15 cellular contexts compared by ENCODE assay signal in genomic region chr10:102668312-102669110, GRCh38. TPM values are rescaled to one million over a fixed set of nuclear protein-coding genes. Genes with fewer than 3 reads are reported as not detected.
DNase-seq lines count a peak whose midpoint lies in the region; ATAC-seq and TF ChIP-seq lines count a peak whose summit lies in the region.
"Had no signal": no experiment of that assay in that cellular context is flagged by ENCODE, and none has a peak within 500 bp of the region (broad histone marks: within the 10 kb centered on the region; RNA-seq: fewer than 3 reads in every experiment).

No MANE protein-coding gene starts in this region.

- H3K27me3 ChIP-seq in ascending aorta (no peaks in the 10 kb centered on the region), suprapubic skin (no peaks in the 10 kb centered on the region), H9 (ENCODE audit: insufficient read depth, low read length) (no peaks in the 10 kb centered on the region)
- H3K27me3 ChIP-seq: colonic mucosa had no signal

- H3K36me3 ChIP-seq in ascending aorta: no peaks in the 10 kb centered on the region
- no peaks in the 10 kb centered on the region for H3K36me3 ChIP-seq in mucosa of descending colon (ENCODE audit: low read depth)
- H3K36me3 ChIP-seq in suprapubic skin: no peaks in the 10 kb centered on the region
- H3K36me3 ChIP-seq: colonic mucosa had no signal

- H2BK20ac ChIP-seq in H9 (ENCODE audit: low read depth, low read length, poor library complexity, severe bottlenecking): no peak overlapping the region

- H3K27me3 Mint-ChIP-seq in activated naive CD4-positive, alpha-beta T cell treated with anti-CD3 and anti-CD28 coated beads, Interleukin-2, amount 50 U/mL, for 24 hours: no peaks in the 10 kb centered on the region
- H3K27me3 Mint-ChIP-seq in H9 (ENCODE audit: low read depth): no peaks in the 10 kb centered on the region; the same call in 1 of the 2 replicates

- ATAC-seq in mucosa of descending colon: peak; percentile 13

- H2BK120ac ChIP-seq in H9 (ENCODE audit: low read depth, low read length, poor library complexity, severe bottlenecking): no peak overlapping the region

- peaks cover 2 to 12% of the 10 kb centered on the region in 2 donors for H3K4me1 ChIP-seq in ascending aorta
- H3K4me1 ChIP-seq in mucosa of descending colon (ENCODE audit: low read depth): peaks cover 6% of the 10 kb centered on the region
- peaks cover 21% of the 10 kb centered on the region for H3K4me1 ChIP-seq in suprapubic skin
- H3K4me1 ChIP-seq in H9 (ENCODE audit: insufficient read depth, low read length): peaks cover 4% of the 10 kb centered on the region

- H2BK15ac ChIP-seq in H9 (ENCODE audit: low read depth, low read length): no peak overlapping the region

- intact Hi-C loops in ascending aorta (cut with DNase I): loop anchor here (2.0 kb wide), 1 partner anchor 22 kb away; no protein-coding TSS in a partner anchor
- intact Hi-C loops in mucosa of descending colon (cut with DNase I, micrococcal nuclease): no loop called here

- H3K4ac ChIP-seq in H9 (ENCODE audit: low read depth, low read length): no peak overlapping the region

- H3K4me3 ChIP-seq in ascending aorta (no peak overlapping the region), mucosa of descending colon (no peak overlapping the region), suprapubic skin (no peak overlapping the region)
- H3K4me3 ChIP-seq: colonic mucosa, GM12878, GM23338 had no signal

- H3K4me2 ChIP-seq in H9 (ENCODE audit: insufficient read depth, insufficient read length, low read length): no peak overlapping the region
- H3K4me2 ChIP-seq: GM23338, SK-N-SH had no signal

- H3K27ac ChIP-seq in ascending aorta (peak overlapping the region; percentile 69 to 73), suprapubic skin (peak overlapping the region; percentile 11), H9 (ENCODE audit: insufficient read length, low read depth, low read length) (no peak overlapping the region)
- H3K27ac ChIP-seq: colonic mucosa had no signal

- no peak overlapping the region for H3K56ac ChIP-seq in H9 (ENCODE audit: insufficient read length, low read depth, low read length)

- no peak overlapping the region for H3K18ac ChIP-seq in H9 (ENCODE audit: insufficient read length, low read depth, low read length)

- H3K9me3 ChIP-seq in ascending aorta: no peaks in the 10 kb centered on the region
- H3K9me3 ChIP-seq in mucosa of descending colon: no peaks in the 10 kb centered on the region
- H3K9me3 ChIP-seq in suprapubic skin: no peaks in the 10 kb centered on the region
- no peaks in the 10 kb centered on the region for H3K9me3 ChIP-seq in H9 (ENCODE audit: control insufficient read depth, low read depth, low read length)
- H3K9me3 ChIP-seq: colonic mucosa, SK-N-SH had no signal

- no peaks in the 10 kb centered on the region for H3K79me2 ChIP-seq in H9 (ENCODE audit: insufficient read depth, low read length)

- no peak overlapping the region for H3K23ac ChIP-seq in H9 (ENCODE audit: insufficient read length, low read depth, low read length)

- no peak overlapping the region for H3K9ac ChIP-seq in H9 (ENCODE audit: extremely low read depth, insufficient read length, low read length)
- H3K9ac ChIP-seq: SK-N-SH had no signal

- no peak overlapping the region for H2BK12ac ChIP-seq in H9 (ENCODE audit: insufficient read length, low read depth, low read length)

- no peak for TF ChIP-seq CTCF in ascending aorta (IDR thresholded peaks at IDR 0.05)
- TF ChIP-seq CTCF in mucosa of descending colon (IDR thresholded peaks at IDR 0.05): no peak
- TF ChIP-seq CTCF in suprapubic skin (IDR thresholded peaks at IDR 0.05): no peak
- TF ChIP-seq CTCF in H9 (conservative IDR thresholded peaks at IDR 0.05): no peak

- H3K36me3 Mint-ChIP-seq in activated naive CD4-positive, alpha-beta T cell treated with anti-CD3 and anti-CD28 coated beads, Interleukin-2, amount 50 U/mL, for 24 hours: no peaks in the 10 kb centered on the region
- no peaks in the 10 kb centered on the region; a peak in 1 of 7 replicates for H3K36me3 Mint-ChIP-seq in H9 (ENCODE audit: insufficient read depth in 1 of 3, low read depth in 3 of 3)

- no peaks in the 10 kb centered on the region for H3K79me1 ChIP-seq in H9 (ENCODE audit: insufficient read depth, low read depth, low read length, poor library complexity, severe bottlenecking)

- no peak overlapping the region; the same call in 1 of the 2 replicates for H3K14ac ChIP-seq in H9 (ENCODE audit: insufficient read depth, low read length)

- H3T11ph ChIP-seq in H9 (ENCODE audit: low read length): no peak overlapping the region

- H2BK5ac ChIP-seq in H9 (ENCODE audit: insufficient read length, low read length): no peak overlapping the region

- no peaks in the 10 kb centered on the region for H3K23me2 ChIP-seq in H9 (ENCODE audit: insufficient read length, low read depth, low read length, poor library complexity, severe bottlenecking)

- H2AK5ac ChIP-seq in H9 (ENCODE audit: insufficient read length, low read length): no peak overlapping the region

- H4K8ac ChIP-seq in H9 (replicated peaks; ENCODE audit: insufficient read length, low read depth, low read length): no peak overlapping the region

- 71% methylated on average over 8 of the region's 10 CpGs for WGBS in suprapubic skin
- WGBS in H9 (ENCODE audit: extremely low coverage, insufficient read length, low lambda C conversion rate): no CpG with 5 or more reads among the region's 10 CpGs

- H3K27ac Mint-ChIP-seq in activated naive CD4-positive, alpha-beta T cell treated with anti-CD3 and anti-CD28 coated beads, Interleukin-2, amount 50 U/mL, for 24 hours: peak overlapping the region; percentile 30
- H3K27ac Mint-ChIP-seq in H9: no peak overlapping the region; a peak in 1 of 7 replicates
- H3K27ac Mint-ChIP-seq: activated T-helper 2 cell treated with anti-CD3 and anti-CD28 coated beads, Interferon-gamma antibody, Interleukin-2, Interleukin-4, amounts not matched to agents 10 μg/mL and 5 μg/mL and 100 μg/mL, durations not matched to agents 14 hours and 24 hours and 36 hours; GM23338 had no signal

- no peak overlapping the region for H4K91ac ChIP-seq in H9 (ENCODE audit: insufficient read length, low read depth, low read length)

- DNase-seq in activated naive CD4-positive, alpha-beta T cell (lab: John Stamatoyannopoulos, UW): no peak
- DNase-seq in ascending aorta (ENCODE audit: low spot score in 2 of 2): no peak
- DNase-seq in mucosa of descending colon: no peak
- no peak for DNase-seq in suprapubic skin (ENCODE audit: low spot score in 2 of 2)
- no peak for DNase-seq in H9
- DNase-seq in DMS153 (lab: John Stamatoyannopoulos, UW): no peak
- DNase-seq in NCI-H345 (lab: John Stamatoyannopoulos, UW): no peak
- DNase-seq: activated CD4-positive, CD25-positive, alpha-beta regulatory T cell; colonic mucosa; NCI-H1436 treated with DMSO at 0.1 percent for 48 hours; SK-N-SH had no signal

- peaks cover 24% of the 10 kb centered on the region for H3K4me1 Mint-ChIP-seq in activated naive CD4-positive, alpha-beta T cell treated with anti-CD3 and anti-CD28 coated beads, Interleukin-2, amount 50 U/mL, for 24 hours
- peaks cover 33 to 41% of the 10 kb centered on the region in 2 experiments for H3K4me1 Mint-ChIP-seq in H9

- no peaks in the 10 kb centered on the region for H3K9me3 Mint-ChIP-seq in activated naive CD4-positive, alpha-beta T cell treated with anti-CD3 and anti-CD28 coated beads, Interleukin-2, amount 50 U/mL, for 24 hours
- H3K9me3 Mint-ChIP-seq in H9: no peaks in the 10 kb centered on the region; a peak in 1 of 5 replicates
- H3K9me3 Mint-ChIP-seq: activated T-helper 2 cell treated with anti-CD3 and anti-CD28 coated beads, Interferon-gamma antibody, Interleukin-2, Interleukin-4, amounts not matched to agents 10 μg/mL and 5 μg/mL and 100 μg/mL, durations not matched to agents 14 hours and 24 hours and 36 hours; GM23338 had no signal

- TF ChIP-seq POLR2A in suprapubic skin (IDR thresholded peaks at IDR 0.05): no peak

- no peak for TF ChIP-seq EP300 in suprapubic skin (IDR thresholded peaks at IDR 0.05)

- H2AFZ ChIP-seq in H9 (ENCODE audit: low read length): no peak overlapping the region
- H2AFZ ChIP-seq: GM23338 had no signal

- no peak overlapping the region for H3K4me3 Mint-ChIP-seq in activated naive CD4-positive, alpha-beta T cell treated with anti-CD3 and anti-CD28 coated beads, Interleukin-2, amount 50 U/mL, for 24 hours
- no peak overlapping the region; a peak in 1 of 5 replicates for H3K4me3 Mint-ChIP-seq in H9
- H3K4me3 Mint-ChIP-seq: GM23338 had no signal

- H4K20me1 ChIP-seq in H9 (ENCODE audit: control insufficient read depth, insufficient read depth, insufficient read length): no peaks in the 10 kb centered on the region

- no peak overlapping the region for H4K5ac ChIP-seq in H9 (ENCODE audit: insufficient read length, low read depth, low read length)

RNA-seq across cellular contexts. Expression of gene TRIM8, which starts 24.2 kb away (rescaled TPM):
- 216 TPM for total RNA-seq in ascending aorta
- total RNA-seq in mucosa of descending colon: 10 to 100 TPM; 65.5 to 89.9 (median 71.3) TPM
- total RNA-seq in suprapubic skin: 100 to 1,000 TPM in 2 of 4 donors, 10 to 100 TPM in 2; 73.1 to 113 (median 96.1) TPM
- 37.0 and 40.6 TPM in 2 replicates for total RNA-seq in H9 (2021)

RNA-seq across cellular contexts. Expression of gene ARL3, which starts 45.7 kb away (rescaled TPM):
- total RNA-seq in ascending aorta (2.0 TPM), mucosa of descending colon (10 to 100 TPM in 1 of 3 donors, 1 to 10 TPM in 2; 2.4 to 11.2 (median 4.4) TPM), suprapubic skin (1 to 10 TPM; 3.4 to 6.0 (median 3.8) TPM), H9 (2021) (16.5 and 16.9 TPM in 2 replicates)

RNA-seq across cellular contexts. Expression of gene SFXN2, which starts 45.9 kb away (rescaled TPM):
- 2.1 TPM for total RNA-seq in ascending aorta
- total RNA-seq in mucosa of descending colon: 10 to 100 TPM in 2 of 3 donors, 1 to 10 TPM in 1; 6.9 to 19.1 (median 14.2) TPM
- 1 to 10 TPM; 1.9 to 5.6 (median 3.1) TPM for total RNA-seq in suprapubic skin
- 32.7 and 34.7 TPM in 2 replicates for total RNA-seq in H9 (2021)
